Comparison of ENCODE assay signal across 13 cellular contexts in genomic region chr2:168495524-168495923, GRCh38. TPM values are rescaled to one million over a fixed set of nuclear protein-coding genes. Genes with fewer than 3 reads are reported as not detected.
DNase-seq lines count a peak whose midpoint lies in the region; ATAC-seq and TF ChIP-seq lines count a peak whose summit lies in the region.
"Had no signal": no experiment of that assay in that cellular context is flagged by ENCODE, and none has a peak within 500 bp of the region (broad histone marks: within the 10 kb centered on the region; RNA-seq: fewer than 3 reads in every experiment).

No MANE protein-coding gene starts in this region.

- H3K4me3 Mint-ChIP-seq in activated T-cell treated with anti-CD3 and anti-CD28 coated beads, Interleukin-2, amount 50 U/mL, for 24 hours, result no peak overlapping the region
- H3K4me3 Mint-ChIP-seq in stimulated activated naive B cell treated with anti-CD40 and anti-IgM and Interleukin-4, amounts not matched to agents 10 μg/mL and 1 μg/mL and 100 μg/mL, for 72 hours, result peak overlapping the region; percentile 37 to 64
- H3K4me3 Mint-ChIP-seq in type B pancreatic cell, result no peak overlapping the region

- peaks cover 28% of the 10 kb centered on the region for H3K36me3 Mint-ChIP-seq in activated T-cell treated with anti-CD3 and anti-CD28 coated beads, Interleukin-2, amount 50 U/mL, for 24 hours (ENCODE audit: low read depth)
- peaks cover 25 to 51% of the 10 kb centered on the region in 2 donors for H3K36me3 Mint-ChIP-seq in stimulated activated naive B cell treated with anti-CD40 and anti-IgM and Interleukin-4, amounts not matched to agents 10 μg/mL and 1 μg/mL and 100 μg/mL, for 72 hours
- peaks cover 37% of the 10 kb centered on the region for H3K36me3 Mint-ChIP-seq in type B pancreatic cell

- TF ChIP-seq CTCF in lower lobe of right lung (IDR thresholded peaks at IDR 0.05) (no peak), left lung (IDR thresholded peaks at IDR 0.05) (no peak), type B pancreatic cell (conservative IDR thresholded peaks at IDR 0.05) (no peak)

- peak; percentile 87 for ATAC-seq in GM21737 (IDR thresholded peaks at IDR 0.05; ENCODE audit: unreplicated experiment)
- peak; percentile 92 for ATAC-seq in HG03432 (IDR thresholded peaks at IDR 0.05; ENCODE audit: unreplicated experiment)
- ATAC-seq in stimulated activated naive B cell treated with anti-CD40 and anti-IgM and Interleukin-4, amounts not matched to agents 10 μg/mL and 1 μg/mL and 100 μg/mL, for 72 hours (replicated peaks), result peak; percentile 87 to 88
- ATAC-seq in lower lobe of right lung, result no peak
- ATAC-seq in left lung, result no peak

- H3K27ac ChIP-seq in lower lobe of right lung, result no peak overlapping the region
- no peak overlapping the region for H3K27ac ChIP-seq in left lung
- H3K27ac ChIP-seq: skin epidermis, thoracic aorta, WERI-Rb-1 had no signal

- peaks cover 68% of the 10 kb centered on the region for H3K4me1 Mint-ChIP-seq in activated T-cell treated with anti-CD3 and anti-CD28 coated beads, Interleukin-2, amount 50 U/mL, for 24 hours (ENCODE audit: low read depth)
- peaks cover 29 to 57% of the 10 kb centered on the region in 2 donors for H3K4me1 Mint-ChIP-seq in stimulated activated naive B cell treated with anti-CD40 and anti-IgM and Interleukin-4, amounts not matched to agents 10 μg/mL and 1 μg/mL and 100 μg/mL, for 72 hours
- H3K4me1 Mint-ChIP-seq in type B pancreatic cell (ENCODE audit: unreplicated experiment), result peaks cover 34% of the 10 kb centered on the region

- H3K36me3 ChIP-seq in lower lobe of right lung (no peaks in the 10 kb centered on the region), left lung (no peaks in the 10 kb centered on the region)
- H3K36me3 ChIP-seq: thoracic aorta, WERI-Rb-1 had no signal

- no peak for DNase-seq in activated T-cell treated with anti-CD3 and anti-CD28 coated beads, Interleukin-2, amount 50 U/mL, for 24 hours
- no peak for DNase-seq in activated T-cell treated with anti-CD3 and anti-CD28 coated beads, Interleukin-2, amount 50 U/mL, for 1 hour
- DNase-seq in stimulated activated naive B cell treated with anti-CD40 and anti-IgM and Interleukin-4, amounts not matched to agents 10 μg/mL and 1 μg/mL and 100 μg/mL, for 72 hours, result peak; percentile 14
- no peak for DNase-seq in lower lobe of right lung
- DNase-seq in left lung, result no peak
- DNase-seq in type B pancreatic cell (ENCODE audit: extremely low spot score, unreplicated experiment), result no peak
- DNase-seq: mesenchymal stem cell, NCI-H82, WERI-Rb-1 had no signal

- H3K27me3 ChIP-seq in lower lobe of right lung (ENCODE audit: low read depth), result no peaks in the 10 kb centered on the region
- H3K27me3 ChIP-seq in left lung, result no peaks in the 10 kb centered on the region

- H3K27ac Mint-ChIP-seq in activated T-cell treated with anti-CD3 and anti-CD28 coated beads, Interleukin-2, amount 50 U/mL, for 24 hours, result peak overlapping the region; percentile 42
- H3K27ac Mint-ChIP-seq in stimulated activated naive B cell treated with anti-CD40 and anti-IgM and Interleukin-4, amounts not matched to agents 10 μg/mL and 1 μg/mL and 100 μg/mL, for 72 hours, result peak overlapping the region; percentile 70
- no peak overlapping the region for H3K27ac Mint-ChIP-seq in type B pancreatic cell

- H3K9me3 ChIP-seq in lower lobe of right lung (no peaks in the 10 kb centered on the region), left lung (no peaks in the 10 kb centered on the region)
- H3K9me3 ChIP-seq: thoracic aorta had no signal

- intact Hi-C loops in lower lobe of right lung (cut with DNase I) (no loop called here), left lung (cut with DNase I) (no loop called here)

- H3K4me3 ChIP-seq in lower lobe of right lung, result no peak overlapping the region
- no peak overlapping the region for H3K4me3 ChIP-seq in left lung
- H3K4me3 ChIP-seq: skin epidermis, thoracic aorta had no signal

- H3K4me1 ChIP-seq in lower lobe of right lung (peaks cover 7% of the 10 kb centered on the region), left lung (peaks cover 0 to 9% of the 10 kb centered on the region in 2 donors)

- H3K27me3 Mint-ChIP-seq in activated T-cell treated with anti-CD3 and anti-CD28 coated beads, Interleukin-2, amount 50 U/mL, for 24 hours, result no peaks in the 10 kb centered on the region
- H3K27me3 Mint-ChIP-seq in stimulated activated naive B cell treated with anti-CD40 and anti-IgM and Interleukin-4, amounts not matched to agents 10 μg/mL and 1 μg/mL and 100 μg/mL, for 72 hours, result no peaks in the 10 kb centered on the region
- no peaks in the 10 kb centered on the region for H3K27me3 Mint-ChIP-seq in type B pancreatic cell

- peaks cover 5% of the 10 kb centered on the region for H3K9me3 Mint-ChIP-seq in activated T-cell treated with anti-CD3 and anti-CD28 coated beads, Interleukin-2, amount 50 U/mL, for 24 hours
- peaks cover 7 to 10% of the 10 kb centered on the region in 2 donors for H3K9me3 Mint-ChIP-seq in stimulated activated naive B cell treated with anti-CD40 and anti-IgM and Interleukin-4, amounts not matched to agents 10 μg/mL and 1 μg/mL and 100 μg/mL, for 72 hours
- H3K9me3 Mint-ChIP-seq in type B pancreatic cell, result peaks cover 8% of the 10 kb centered on the region

RNA-seq across cellular contexts. Expression of gene CERS6, which starts 39.5 kb away (rescaled TPM):
- total RNA-seq in lower lobe of right lung (21.8 TPM), left lung (10 to 100 TPM; 18.8 to 24.5 TPM), type B pancreatic cell (ENCODE audit: low replicate concordance) (36.9 and 43.0 TPM in 2 replicates)

Comparison
In these comparisons a context has a peak if more than half of its experiments do, and no peak if none do; other contexts are left out.
1. H3K4me3 Mint-ChIP-seq: peak in stimulated activated naive B cell treated with anti-CD40 and anti-IgM and Interleukin-4, amounts not matched to agents 10 μg/mL and 1 μg/mL and 100 μg/mL, for 72 hours (2 of 2); none in activated T-cell treated with anti-CD3 and anti-CD28 coated beads, Interleukin-2, amount 50 U/mL, for 24 hours (single experiment) and type B pancreatic cell (single experiment).
2. ATAC-seq: peak in GM21737 (single experiment), HG03432 (single experiment) and stimulated activated naive B cell treated with anti-CD40 and anti-IgM and Interleukin-4, amounts not matched to agents 10 μg/mL and 1 μg/mL and 100 μg/mL, for 72 hours (2 of 2); none in lower lobe of right lung (0 of 2) and left lung (single experiment).